ENCODE assay signal across 23 cellular contexts in the genomic region with DNA sequence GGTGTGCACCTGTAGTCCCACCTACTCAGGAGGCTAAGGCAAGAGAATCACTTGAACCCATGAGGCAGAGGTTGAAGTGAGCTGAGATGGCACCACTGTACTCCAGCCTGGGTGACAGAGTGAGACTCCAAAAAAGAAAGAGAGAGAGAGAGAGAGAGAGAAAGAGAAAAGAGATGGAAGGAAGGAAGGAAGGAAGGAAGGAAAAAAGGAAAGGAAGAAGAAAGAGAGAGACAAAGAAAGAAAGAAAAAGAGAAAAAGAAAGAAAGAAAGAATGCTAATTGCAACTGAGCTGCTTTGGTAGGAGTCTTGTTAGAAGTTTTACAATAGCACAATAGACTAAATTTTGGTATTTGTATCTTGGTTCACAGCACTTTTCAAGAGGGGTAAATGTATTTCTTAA. TPM values are rescaled to one million over a fixed set of nuclear protein-coding genes. Genes with fewer than 3 reads are reported as not detected.
DNase-seq lines count a peak whose midpoint lies in the region; ATAC-seq, FAIRE-seq and TF ChIP-seq lines count a peak whose summit lies in the region.
"Had no signal": no experiment of that assay in that cellular context is flagged by ENCODE, and none has a peak within 500 bp of the region (broad histone marks: within the 10 kb centered on the region; RNA-seq: fewer than 3 reads in every experiment).

No MANE protein-coding gene starts in this region.

- intact Hi-C loops in K562 (cut with micrococcal nuclease): no loop called here
- intact Hi-C loops in body of pancreas (cut with DNase I): no loop called here

- H3K4me3 ChIP-seq in K562 (no peak overlapping the region), body of pancreas (no peak overlapping the region)
- H3K4me3 ChIP-seq: BLaER1 had no signal

- H3K79me2 ChIP-seq in K562 (ENCODE audit: control insufficient read depth, insufficient read depth, low read length): no peaks in the 10 kb centered on the region

- no peaks in the 10 kb centered on the region for H3K9me3 Mint-ChIP-seq in memory B cell
- H3K9me3 Mint-ChIP-seq: CD14-positive monocyte; CD4-positive, alpha-beta memory T cell; CD4-positive, CD25-positive, alpha-beta regulatory T cell; CD8-positive, alpha-beta memory T cell had no signal

- TF ChIP-seq CTCF in K562 (IDR thresholded peaks at IDR 0.05 in 2 of 3, conservative IDR thresholded peaks at IDR 0.05 in 1 of 3; ENCODE audit: insufficient read depth in 2 of 3, low read depth in 1 of 3, low read length in 3 of 3) (no peak), body of pancreas (IDR thresholded peaks at IDR 0.05) (no peak)

- TF ChIP-seq POLR2A in K562 (conservative IDR thresholded peaks at IDR 0.05) (no peak), body of pancreas (IDR thresholded peaks at IDR 0.05) (no peak)

- no TSS peak for BruUV-seq in K562 (replicated peaks; lab: Mats Ljungman, UMichigan)

- H3K36me3 ChIP-seq in K562 (ENCODE audit: control insufficient read depth, insufficient read depth, low read length): no peaks in the 10 kb centered on the region
- H3K36me3 ChIP-seq in body of pancreas (replicated peaks in 1 of 2; ENCODE audit: insufficient read depth in 1 of 2, low read depth in 2 of 2): no peaks in the 10 kb centered on the region
- H3K36me3 ChIP-seq: BE2C, BLaER1 had no signal

- no peaks in the 10 kb centered on the region for H3K27me3 Mint-ChIP-seq in memory B cell
- H3K27me3 Mint-ChIP-seq: CD4-positive, alpha-beta memory T cell; CD4-positive, CD25-positive, alpha-beta regulatory T cell; CD8-positive, alpha-beta memory T cell had no signal

- H3K9me1 ChIP-seq in K562 (ENCODE audit: control insufficient read depth, insufficient read depth, low read length): no peaks in the 10 kb centered on the region

- no peak overlapping the region for H3K9ac ChIP-seq in K562 (ENCODE audit: insufficient read depth in 1 of 2, low read depth in 2 of 2, low read length in 2 of 2)
- H3K9ac ChIP-seq: BLaER1 had no signal

- no peak for DNase-seq in K562 (ENCODE audit: extremely low read depth in 1 of 4, low spot score in 3 of 4)
- DNase-seq in memory B cell (ENCODE audit: low spot score in 2 of 2): no peak
- DNase-seq in DMS53 (lab: John Stamatoyannopoulos, UW): no peak
- no peak for DNase-seq in LoVo (ENCODE audit: low spot score)
- DNase-seq in body of pancreas: no peak
- DNase-seq: 8988T; ACHN; BE2C; C1 segment of cervical spinal cord; CD4-positive, alpha-beta memory T cell; CD4-positive, CD25-positive, alpha-beta regulatory T cell; CD8-positive, alpha-beta memory T cell; COR-L47; DMS 273 treated with DMSO at 0.1 percent for 48 hours; DMS153; DMS79 treated with DMSO at 0.1 percent for 48 hours; GF-D8 had no signal

- H3K27ac Mint-ChIP-seq in memory B cell: no peak overlapping the region
- H3K27ac Mint-ChIP-seq: CD4-positive, alpha-beta memory T cell; CD4-positive, CD25-positive, alpha-beta regulatory T cell had no signal

- H3K4me2 ChIP-seq in K562 (ENCODE audit: insufficient read depth, low read length): no peak overlapping the region
- H3K4me2 ChIP-seq: BLaER1 had no signal

- POLR2A ChIA-PET in K562 (lab: Yijun Ruan, JAX): interaction anchor here (1.0 kb wide), 1 partner anchor 13 kb away, joined by 3 read pairs; no protein-coding TSS in a partner anchor

- H3K9me3 ChIP-seq in K562 (replicated peaks; ENCODE audit: control insufficient read depth, insufficient read depth, low read depth, low read length) (no peaks in the 10 kb centered on the region), body of pancreas (no peaks in the 10 kb centered on the region)
- H3K9me3 ChIP-seq: BE2C, BLaER1 had no signal

- no peak overlapping the region for H3K27ac ChIP-seq in K562 (ENCODE audit: extremely low read depth, low read depth, low read length)
- no peak overlapping the region for H3K27ac ChIP-seq in body of pancreas
- H3K27ac ChIP-seq: BLaER1 had no signal

- H2AFZ ChIP-seq in K562 (ENCODE audit: low read depth, low read length): no peak overlapping the region

- CTCF ChIA-PET in K562 (lab: Yijun Ruan, JAX; ENCODE audit: low intra/inter-chr PET ratio): no interaction called here

- FAIRE-seq in K562 (lab: Jason Lieb, UNC): no peak
- FAIRE-seq: A204.1, G401.6, GM12891, GM19239 had no signal

- no peaks in the 10 kb centered on the region for H4K20me1 ChIP-seq in K562 (replicated peaks; ENCODE audit: control insufficient read depth, insufficient read depth, low read length)
- H4K20me1 ChIP-seq: BLaER1 had no signal

- TF ChIP-seq EP300 in K562 (IDR thresholded peaks at IDR 0.05; ENCODE audit: low read length): no peak

- H3K36me3 Mint-ChIP-seq in memory B cell: peaks cover 18% of the 10 kb centered on the region
- H3K36me3 Mint-ChIP-seq: CD4-positive, alpha-beta memory T cell; CD4-positive, CD25-positive, alpha-beta regulatory T cell had no signal

- ATAC-seq in K562 (no peak), memory B cell (ENCODE audit: low read depth) (no peak), body of pancreas (no peak)

- H3K4me1 Mint-ChIP-seq in memory B cell: peaks cover 16% of the 10 kb centered on the region
- H3K4me1 Mint-ChIP-seq: CD14-positive monocyte; CD4-positive, alpha-beta memory T cell; CD8-positive, alpha-beta memory T cell had no signal

- H3K4me1 ChIP-seq in K562 (replicated peaks in 1 of 2; ENCODE audit: control insufficient read depth in 2 of 2, insufficient read depth in 2 of 2, low read length in 2 of 2) (no peaks in the 10 kb centered on the region), body of pancreas (no peaks in the 10 kb centered on the region)
- H3K4me1 ChIP-seq: BE2C had no signal

- H3K4me3 Mint-ChIP-seq in memory B cell: peak overlapping the region; percentile 41
- H3K4me3 Mint-ChIP-seq: CD14-positive monocyte; CD4-positive, CD25-positive, alpha-beta regulatory T cell; CD8-positive, alpha-beta memory T cell had no signal

- in situ Hi-C loops in K562 (cut with MboI): no loop called here

- H3K27me3 ChIP-seq in K562 (ENCODE audit: control insufficient read depth in 2 of 2, insufficient read depth in 2 of 2, low read length in 2 of 2) (no peaks in the 10 kb centered on the region), body of pancreas (no peaks in the 10 kb centered on the region)
- H3K27me3 ChIP-seq: BE2C, BLaER1 had no signal

- TF ChIP-seq RAD21 in K562 (CRISPR knock-in tag; conservative IDR thresholded peaks at IDR 0.05 in 1 of 2, IDR thresholded peaks at IDR 0.05 in 1 of 2): no peak

RNA-seq across cellular contexts. Expression of a gene that starts 25.7 kb away (rescaled TPM):
- total RNA-seq in K562 (2011; cell fraction: chromatin; rRNA removed; ENCODE audit: low replicate concordance): 4.4 and 6.0 TPM in 2 replicates
- total RNA-seq in K562 (2011; cell fraction: nucleolus; rRNA removed): 2.6 and 3.8 TPM in 2 replicates
- total RNA-seq in K562 (2011; cell fraction: nucleoplasm; rRNA removed): 4.8 and 6.3 TPM in 2 replicates
- total RNA-seq in K562 (2014; rRNA removed): 3.0 and 3.1 TPM in 2 replicates
- total RNA-seq in K562 (2014; rRNA removed; fragmentation: Illumina TruSeq; extraction: Trizol): 2.7 and 3.2 TPM in 2 replicates
- 4.9 and 5.3 TPM in 2 replicates for total RNA-seq in K562 (2015; rRNA removed; fragmentation: Illumina TruSeq; extraction: Trizol)
- 3.3 and 3.7 TPM in 2 replicates for total RNA-seq in K562 (2021)
- polyA plus RNA-seq in K562 (2011; rRNA removed): 1.0 and 3.7 TPM in 2 replicates
- 0.94 and 3.0 TPM in 2 replicates for polyA plus RNA-seq in K562 (2011; cell fraction: cytosol; rRNA removed)
- polyA plus RNA-seq in K562 (2011; cell fraction: nucleus; rRNA removed): 1.9 and 6.1 TPM in 2 replicates
- polyA plus RNA-seq in K562 (2012): 6.1 and 11.5 TPM in 2 replicates
- polyA plus RNA-seq in K562 (2014; fragmentation: Illumina TruSeq; extraction: Trizol): 4.3 and 4.7 TPM in 2 replicates
- polyA plus RNA-seq in K562 (2014; fragmentation: Nextera tagmentation; extraction: Ambion mirVana): 1 to 10 TPM; 1.6 to 1.9 TPM
- polyA plus RNA-seq in K562 (2014; rRNA removed): 3.7 TPM in 2 replicates
- polyA minus RNA-seq in K562 (2011; rRNA and poly(A)+ RNA removed): 0.93 and 2.3 TPM in 2 replicates
- polyA minus RNA-seq in K562 (2011; cell fraction: cytosol; rRNA and poly(A)+ RNA removed): 1.2 and 2.2 TPM in 2 replicates
- polyA minus RNA-seq in K562 (2011; cell fraction: nucleus; rRNA and poly(A)+ RNA removed): 0.78 and 1.3 TPM in 2 replicates
- 1 to 10 TPM in 1 of 2 donors, under 1 TPM in 1; 0.33 to 3.6 TPM for total RNA-seq in body of pancreas

RNA-seq across cellular contexts. Expression of a gene that starts 34.6 kb away (rescaled TPM):
- 14.4 and 26.3 TPM in 2 replicates for total RNA-seq in K562 (2011; cell fraction: chromatin; rRNA removed; ENCODE audit: low replicate concordance)
- 19.0 and 22.9 TPM in 2 replicates for total RNA-seq in K562 (2011; cell fraction: nucleolus; rRNA removed)
- total RNA-seq in K562 (2011; cell fraction: nucleoplasm; rRNA removed): 18.3 and 20.8 TPM in 2 replicates
- 3.5 and 4.1 TPM in 2 replicates for total RNA-seq in K562 (2014; rRNA removed)
- total RNA-seq in K562 (2014; rRNA removed; fragmentation: Illumina TruSeq; extraction: Trizol): 5.2 and 5.5 TPM in 2 replicates
- total RNA-seq in K562 (2015; rRNA removed; fragmentation: Illumina TruSeq; extraction: Trizol): 3.8 and 4.0 TPM in 2 replicates
- total RNA-seq in K562 (2021): 5.5 and 6.2 TPM in 2 replicates
- 7.2 and 12.0 TPM in 2 replicates for polyA plus RNA-seq in K562 (2011; rRNA removed)
- 10.0 and 16.0 TPM in 2 replicates for polyA plus RNA-seq in K562 (2011; cell fraction: cytosol; rRNA removed)
- 15.8 and 16.9 TPM in 2 replicates for polyA plus RNA-seq in K562 (2011; cell fraction: nucleus; rRNA removed)
- 5.6 and 11.7 TPM in 2 replicates for polyA plus RNA-seq in K562 (2012)
- polyA plus RNA-seq in K562 (2014; fragmentation: Illumina TruSeq; extraction: Trizol): 6.2 TPM in 2 replicates
- 1 to 10 TPM; 3.7 to 8.2 TPM for polyA plus RNA-seq in K562 (2014; fragmentation: Nextera tagmentation; extraction: Ambion mirVana)
- 4.8 and 7.8 TPM in 2 replicates for polyA plus RNA-seq in K562 (2014; rRNA removed)
- polyA minus RNA-seq in K562 (2011; rRNA and poly(A)+ RNA removed): 4.2 and 4.8 TPM in 2 replicates
- 4.8 and 5.6 TPM in 2 replicates for polyA minus RNA-seq in K562 (2011; cell fraction: cytosol; rRNA and poly(A)+ RNA removed)
- polyA minus RNA-seq in K562 (2011; cell fraction: nucleus; rRNA and poly(A)+ RNA removed): 3.4 and 4.9 TPM in 2 replicates
- under 1 TPM; 0.66 to 0.78 TPM for total RNA-seq in body of pancreas

RNA-seq across cellular contexts. Expression of a gene that starts 34.8 kb away (rescaled TPM):
- 4.9 and 12.2 TPM in 2 replicates for total RNA-seq in K562 (2011; cell fraction: chromatin; rRNA removed; ENCODE audit: low replicate concordance)
- total RNA-seq in K562 (2011; cell fraction: nucleolus; rRNA removed): 7.2 and 8.8 TPM in 2 replicates
- 8.6 and 13.4 TPM in 2 replicates for total RNA-seq in K562 (2011; cell fraction: nucleoplasm; rRNA removed)
- total RNA-seq in K562 (2014; rRNA removed): 11.9 and 15.2 TPM in 2 replicates
- 7.8 and 8.1 TPM in 2 replicates for total RNA-seq in K562 (2014; rRNA removed; fragmentation: Illumina TruSeq; extraction: Trizol)
- 12.5 and 13.0 TPM in 2 replicates for total RNA-seq in K562 (2015; rRNA removed; fragmentation: Illumina TruSeq; extraction: Trizol)
- 18.8 and 19.1 TPM in 2 replicates for total RNA-seq in K562 (2021)
- 8.5 and 8.8 TPM in 2 replicates for polyA plus RNA-seq in K562 (2011; rRNA removed)
- 11.9 and 17.3 TPM in 2 replicates for polyA plus RNA-seq in K562 (2011; cell fraction: cytosol; rRNA removed)
- polyA plus RNA-seq in K562 (2011; cell fraction: nucleus; rRNA removed): 8.9 and 11.3 TPM in 2 replicates
- 5.9 and 16.4 TPM in 2 replicates for polyA plus RNA-seq in K562 (2012)
- polyA plus RNA-seq in K562 (2014; fragmentation: Illumina TruSeq; extraction: Trizol): 20.4 and 21.0 TPM in 2 replicates
- 10 to 100 TPM in 1 of 2 experiments, 1 to 10 TPM in 1; 8.9 to 11.4 TPM for polyA plus RNA-seq in K562 (2014; fragmentation: Nextera tagmentation; extraction: Ambion mirVana)
- polyA plus RNA-seq in K562 (2014; rRNA removed): 8.0 and 11.7 TPM in 2 replicates
- 13.2 and 15.8 TPM in 2 replicates for polyA minus RNA-seq in K562 (2011; rRNA and poly(A)+ RNA removed)
- polyA minus RNA-seq in K562 (2011; cell fraction: cytosol; rRNA and poly(A)+ RNA removed): 10.7 and 15.3 TPM in 2 replicates
- 8.5 and 12.0 TPM in 2 replicates for polyA minus RNA-seq in K562 (2011; cell fraction: nucleus; rRNA and poly(A)+ RNA removed)
- 10 to 100 TPM in 1 of 2 donors, 1 to 10 TPM in 1; 2.3 to 18.1 TPM for total RNA-seq in body of pancreas

RNA-seq across cellular contexts. Expression of a gene that starts 56.4 kb away (rescaled TPM):
- total RNA-seq in K562 (2011; cell fraction: chromatin; rRNA removed; ENCODE audit: low replicate concordance): 79.5 and 95.5 TPM in 2 replicates
- 122 and 130 TPM in 2 replicates for total RNA-seq in K562 (2011; cell fraction: nucleolus; rRNA removed)
- total RNA-seq in K562 (2011; cell fraction: nucleoplasm; rRNA removed): 143 and 148 TPM in 2 replicates
- total RNA-seq in K562 (2014; rRNA removed): 748 and 796 TPM in 2 replicates
- total RNA-seq in K562 (2014; rRNA removed; fragmentation: Illumina TruSeq; extraction: Trizol): 1,380 and 1,529 TPM in 2 replicates
- 989 and 1,002 TPM in 2 replicates for total RNA-seq in K562 (2015; rRNA removed; fragmentation: Illumina TruSeq; extraction: Trizol)
- 894 and 993 TPM in 2 replicates for total RNA-seq in K562 (2021)
- polyA plus RNA-seq in K562 (2011; rRNA removed): 864 and 1,258 TPM in 2 replicates
- 427 and 691 TPM in 2 replicates for polyA plus RNA-seq in K562 (2011; cell fraction: cytosol; rRNA removed)
- 136 and 272 TPM in 2 replicates for polyA plus RNA-seq in K562 (2011; cell fraction: nucleus; rRNA removed)
- 541 and 1,089 TPM in 2 replicates for polyA plus RNA-seq in K562 (2012)
- 981 and 1,045 TPM in 2 replicates for polyA plus RNA-seq in K562 (2014; fragmentation: Illumina TruSeq; extraction: Trizol)
- polyA plus RNA-seq in K562 (2014; fragmentation: Nextera tagmentation; extraction: Ambion mirVana): 1,000 to 10,000 TPM; 2,282 to 2,388 TPM
- polyA plus RNA-seq in K562 (2014; rRNA removed): 1,029 and 1,274 TPM in 2 replicates
- polyA minus RNA-seq in K562 (2011; rRNA and poly(A)+ RNA removed): 657 and 807 TPM in 2 replicates
- 159 and 222 TPM in 2 replicates for polyA minus RNA-seq in K562 (2011; cell fraction: cytosol; rRNA and poly(A)+ RNA removed)
- polyA minus RNA-seq in K562 (2011; cell fraction: nucleus; rRNA and poly(A)+ RNA removed): 41.1 and 70.9 TPM in 2 replicates
- 100 to 1,000 TPM in 1 of 2 donors, 10 to 100 TPM in 1; 64.6 to 103 TPM for total RNA-seq in body of pancreas
